Comparison of ENCODE assay signal across 9 cellular contexts in genomic region chr17:68182940-68183551, GRCh38.
DNase-seq lines count a peak whose midpoint lies in the region; ATAC-seq, FAIRE-seq and TF ChIP-seq lines count a peak whose summit lies in the region.
"Had no signal": no experiment of that assay in that cellular context is flagged by ENCODE, and none has a peak within 500 bp of the region (broad histone marks: within the 10 kb centered on the region; RNA-seq: fewer than 3 reads in every experiment).

No MANE protein-coding gene starts in this region.

- POLR2A ChIA-PET in activated CD8-positive, alpha-beta T cell treated with anti-CD3 and anti-CD28 coated beads, Interleukin-2, amount 10 ng/mL, durations not matched to agents 7 days and 5 days (lab: Charles Lee), result interaction anchor here (1.5 to 3.7 kb wide), 4 partner anchors 15 to 65 kb away, joined by 5 to 21 read pairs (median 10); partner anchors contain the start of gene AMZ2
- POLR2A ChIA-PET in HepG2 (lab: Yijun Ruan, JAX), result interaction anchor here (2.1 kb wide), 1 partner anchor 65 kb away, joined by 5 read pairs; the partner anchor contains the start of gene AMZ2

- FAIRE-seq in HepG2 (lab: Jason Lieb, UNC), result no peak

- ATAC-seq in HG03045 (IDR thresholded peaks at IDR 0.05; ENCODE audit: unreplicated experiment) (peak; percentile 35), HepG2 (peak; percentile 83), HG02840 (IDR thresholded peaks at IDR 0.05; ENCODE audit: low FRiP score, unreplicated experiment) (no peak), HG02763 (IDR thresholded peaks at IDR 0.05; ENCODE audit: unreplicated experiment) (no peak)
- peak; percentile 50 for ATAC-seq in activated CD8-positive, alpha-beta T cell treated with anti-CD3 and anti-CD28 coated beads, Interleukin-2, amount 10 ng/mL, durations not matched to agents 7 days and 5 days
- ATAC-seq: heart right ventricle had no signal

- no peaks in the 10 kb centered on the region for H4K20me1 ChIP-seq in HepG2 (ENCODE audit: insufficient read depth, low read length)

- peaks cover 6% of the 10 kb centered on the region for H3K36me3 Mint-ChIP-seq in activated CD8-positive, alpha-beta T cell treated with anti-CD3 and anti-CD28 coated beads, Interleukin-2, amount 10 ng/mL, durations not matched to agents 7 days and 5 days (ENCODE audit: low read depth)

- H3K79me2 ChIP-seq in HepG2 (ENCODE audit: insufficient read depth, low read length), result no peaks in the 10 kb centered on the region

- peak overlapping the region; percentile 81 for H3K27ac Mint-ChIP-seq in activated CD8-positive, alpha-beta T cell treated with anti-CD3 and anti-CD28 coated beads, Interleukin-2, amount 10 ng/mL, durations not matched to agents 7 days and 5 days

- TF ChIP-seq CTCF in GM10266 (IDR thresholded peaks at IDR 0.05; ENCODE audit: control insufficient read depth, insufficient read depth, low read depth, missing control alignments) (no peak), HepG2 (CRISPR knock-in tag; IDR thresholded peaks at IDR 0.05) (no peak), left ventricle myocardium inferior (IDR thresholded peaks at IDR 0.05; ENCODE audit: borderline replicate concordance) (no peak)

- H3K4me1 ChIP-seq in HepG2 (ENCODE audit: insufficient read depth, low read length) (peaks cover 26% of the 10 kb centered on the region), left ventricle myocardium inferior (no peaks in the 10 kb centered on the region)
- H3K4me1 ChIP-seq: heart right ventricle had no signal

- peaks cover 59% of the 10 kb centered on the region for H3K4me1 Mint-ChIP-seq in activated CD8-positive, alpha-beta T cell treated with anti-CD3 and anti-CD28 coated beads, Interleukin-2, amount 10 ng/mL, durations not matched to agents 7 days and 5 days (ENCODE audit: low read depth)

- WGBS in HepG2 (ENCODE audit: low lambda C conversion rate), result 33% methylated on average over 12 of the region's 12 CpGs

- H3K27ac ChIP-seq in HepG2 (ENCODE audit: extremely low read length, insufficient read depth, low read length) (no peak overlapping the region), left ventricle myocardium inferior (replicated peaks) (no peak overlapping the region)

- peaks cover 0 to 47% of the 10 kb centered on the region in 2 experiments; a peak in 3 of 5 replicates for H3K27me3 ChIP-seq in HepG2 (ENCODE audit: control insufficient read depth in 1 of 2, insufficient read depth in 2 of 2, low read length in 2 of 2)
- H3K27me3 ChIP-seq in left ventricle myocardium inferior (ENCODE audit: low read depth), result no peaks in the 10 kb centered on the region
- H3K27me3 ChIP-seq: heart right ventricle had no signal

- H3K9me3 ChIP-seq in HepG2 (ENCODE audit: low read length), result no peaks in the 10 kb centered on the region
- no peaks in the 10 kb centered on the region for H3K9me3 ChIP-seq in left ventricle myocardium inferior (replicated peaks)
- H3K9me3 ChIP-seq: heart right ventricle had no signal

- H2AFZ ChIP-seq in HepG2 (ENCODE audit: low read length), result no peak overlapping the region

- no peaks in the 10 kb centered on the region for H3K27me3 Mint-ChIP-seq in activated CD8-positive, alpha-beta T cell treated with anti-CD3 and anti-CD28 coated beads, Interleukin-2, amount 10 ng/mL, durations not matched to agents 7 days and 5 days (ENCODE audit: low read depth)

- CTCF ChIA-PET in activated CD8-positive, alpha-beta T cell treated with anti-CD3 and anti-CD28 coated beads, Interleukin-2, amount 10 ng/mL, durations not matched to agents 7 days and 5 days (lab: Charles Lee), result interaction anchor here (0.9 to 6.2 kb wide), 6 partner anchors 10 to 147 kb away, joined by 3 to 82 read pairs (median 6); no protein-coding TSS in a partner anchor
- CTCF ChIA-PET in HepG2 (lab: Yijun Ruan, JAX; ENCODE audit: low intra/inter-chr PET ratio, low total read pairs), result no interaction called here

- no TSS peak for BruUV-seq in HepG2 (replicated peaks; lab: Mats Ljungman, UMichigan)

- H3K9me3 Mint-ChIP-seq in activated CD8-positive, alpha-beta T cell treated with anti-CD3 and anti-CD28 coated beads, Interleukin-2, amount 10 ng/mL, durations not matched to agents 7 days and 5 days (ENCODE audit: insufficient read depth), result peaks cover 4% of the 10 kb centered on the region

- DNase-seq in GM10266 (ENCODE audit: extremely low spot score) (peak; percentile 53), HepG2 (ENCODE audit: low spot score) (peak; percentile 38), left ventricle myocardium inferior (no peak), NCI-H128 (lab: John Stamatoyannopoulos, UW; ENCODE audit: unreplicated experiment) (no peak)
- peak; percentile 76 for DNase-seq in activated CD8-positive, alpha-beta T cell treated with anti-CD3 and anti-CD28 coated beads, Interleukin-2, amount 10 ng/mL, durations not matched to agents 7 days and 5 days
- DNase-seq: heart right ventricle had no signal

- H3K4me2 ChIP-seq in HepG2 (ENCODE audit: low read depth, low read length), result peak overlapping the region; percentile 38

- in situ Hi-C loops in HepG2 (cut with HindIII; ENCODE audit: extremely low pct_ligation_motif_present, low pct_unique_long_range_greater_than_20kb), result no loop called here

- no peak for TF ChIP-seq RAD21 in HepG2 (CRISPR knock-in tag; IDR thresholded peaks at IDR 0.05)

- no peak for TF ChIP-seq POLR2A in HepG2 (IDR thresholded peaks at IDR 0.05; ENCODE audit: insufficient read depth in 1 of 2, low read depth in 2 of 2, low read length in 2 of 2)

- no peak overlapping the region for H3K9ac ChIP-seq in HepG2 (ENCODE audit: insufficient read depth, low read depth, low read length)

- peak overlapping the region; percentile 80 for H3K4me3 Mint-ChIP-seq in activated CD8-positive, alpha-beta T cell treated with anti-CD3 and anti-CD28 coated beads, Interleukin-2, amount 10 ng/mL, durations not matched to agents 7 days and 5 days

- TF ChIP-seq EP300 in HepG2 (IDR thresholded peaks at IDR 0.05; ENCODE audit: low read depth in 2 of 2, low read length in 2 of 2), result no peak
- no peak for TF ChIP-seq EP300 in HepG2 (CRISPR knock-in tag; IDR thresholded peaks at IDR 0.05; ENCODE audit: borderline replicate concordance)

- H3K36me3 ChIP-seq in HepG2 (replicated peaks in 1 of 2; ENCODE audit: control insufficient read depth in 1 of 2, insufficient read depth in 2 of 2, low read length in 2 of 2) (no peaks in the 10 kb centered on the region), left ventricle myocardium inferior (no peaks in the 10 kb centered on the region)
- H3K36me3 ChIP-seq: heart right ventricle had no signal

- 0 out of 6 replicates have a peak overlapping the region, but pooled peaks of 1 of the 3 experiments have one; percentile 8 for H3K4me3 ChIP-seq in HepG2 (replicated peaks in 1 of 3; ENCODE audit: insufficient read depth in 1 of 3, low read depth in 2 of 3, low read length in 3 of 3)
- no peak overlapping the region for H3K4me3 ChIP-seq in left ventricle myocardium inferior

- intact Hi-C loops in HepG2 (cut with micrococcal nuclease; ENCODE audit: unreplicated experiment), result no loop called here
- intact Hi-C loops in left ventricle myocardium inferior (cut with micrococcal nuclease), result no loop called here

TF ChIP-seq in HepG2, 621 proteins besides CTCF, POLR2A, EP300 and RAD21 (continues in another document):
- TF ChIP-seq TEAD3 (CRISPR knock-in tag; optimal IDR thresholded peaks at IDR 0.05; ENCODE audit: borderline replicate concordance) (peak; percentile 17), ZNF292 (CRISPR knock-in tag; IDR thresholded peaks at IDR 0.05; ENCODE audit: borderline replicate concordance, low read depth) (peak; percentile 65; the same call in 1 of the 2 replicates), ZNF577 (CRISPR knock-in tag; IDR thresholded peaks at IDR 0.05; ENCODE audit: borderline replicate concordance, low read depth) (no peak), SMAD9 (CRISPR knock-in tag; IDR thresholded peaks at IDR 0.05) (no peak), ZNF790 (CRISPR knock-in tag; IDR thresholded peaks at IDR 0.05; ENCODE audit: borderline replicate concordance) (no peak), NFKB2 (CRISPR knock-in tag; IDR thresholded peaks at IDR 0.05; ENCODE audit: borderline replicate concordance) (no peak), ZNF143 (CRISPR knock-in tag; IDR thresholded peaks at IDR 0.05) (peak; percentile 19; the same call in 1 of the 2 replicates), ZNF34 (CRISPR knock-in tag; IDR thresholded peaks at IDR 0.05; ENCODE audit: borderline replicate concordance) (no peak), SUZ12 (IDR thresholded peaks at IDR 0.05; ENCODE audit: low read depth, low read length) (no peak), MTF1 (CRISPR knock-in tag; IDR thresholded peaks at IDR 0.05) (no peak), CHD2 (IDR thresholded peaks at IDR 0.05; ENCODE audit: low read depth, low read length) (no peak), CEBPZ (IDR thresholded peaks at IDR 0.05; ENCODE audit: low read length) (no peak), MAFK (conservative IDR thresholded peaks at IDR 0.05 in 1 of 2, IDR thresholded peaks at IDR 0.05 in 1 of 2; ENCODE audit: low read length in 2 of 2) (peak; percentile 98 to 99), GLI4 (CRISPR knock-in tag; IDR thresholded peaks at IDR 0.05; ENCODE audit: borderline replicate concordance) (no peak)

Comparison
In these comparisons a context has a peak if more than half of its experiments do, and no peak if none do; other contexts are left out.
1. DNase-seq: peak in GM10266 (single experiment), activated CD8-positive, alpha-beta T cell treated with anti-CD3 and anti-CD28 coated beads, Interleukin-2, amount 10 ng/mL, durations not matched to agents 7 days and 5 days (single experiment) and HepG2 (single experiment); none in left ventricle myocardium inferior (single experiment) and NCI-H128 (single experiment).
2. ATAC-seq: peak in HG03045 (single experiment), activated CD8-positive, alpha-beta T cell treated with anti-CD3 and anti-CD28 coated beads, Interleukin-2, amount 10 ng/mL, durations not matched to agents 7 days and 5 days (single experiment) and HepG2 (single experiment); none in HG02840 (single experiment) and HG02763 (single experiment).